Comparison of ENCODE assay signal across 17 cellular contexts in the genomic region with DNA sequence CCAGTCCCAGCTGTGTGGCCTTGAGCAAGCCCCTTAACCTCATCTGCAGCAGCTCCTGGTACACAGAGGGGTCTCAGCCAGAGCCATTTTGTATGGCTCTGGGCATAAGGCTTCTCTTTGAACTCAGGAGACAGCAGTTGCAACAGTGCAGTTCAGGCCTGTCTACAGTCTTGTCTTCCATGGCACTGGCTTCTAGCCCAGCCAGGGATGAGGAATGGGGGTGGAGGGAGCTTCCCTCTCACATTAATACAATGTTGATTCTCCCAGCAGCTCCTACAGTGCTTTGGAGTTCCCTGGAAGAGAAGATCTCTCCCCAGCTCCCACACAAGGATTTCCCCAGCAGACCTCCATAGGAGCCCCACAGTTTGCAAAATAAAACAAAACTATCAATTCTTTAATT.
DNase-seq lines count a peak whose midpoint lies in the region; ATAC-seq, FAIRE-seq and TF ChIP-seq lines count a peak whose summit lies in the region.
"Had no signal": no experiment of that assay in that cellular context is flagged by ENCODE, and none has a peak within 500 bp of the region (broad histone marks: within the 10 kb centered on the region; RNA-seq: fewer than 3 reads in every experiment).

No MANE protein-coding gene starts in this region.

- H3K79me2 ChIP-seq in KMS-11 (ENCODE audit: insufficient read depth, low read depth) (no peaks in the 10 kb centered on the region), H1 (ENCODE audit: control insufficient read depth in 1 of 2, insufficient read depth in 2 of 2, low read length in 2 of 2) (0 out of 4 replicates have a peak, but pooled peaks cover 0 to 4% of the 10 kb centered on the region in 2 experiments)

- no peak for TF ChIP-seq RAD21 in H1 (IDR thresholded peaks at IDR 0.05 in 1 of 2, conservative IDR thresholded peaks at IDR 0.05 in 1 of 2; ENCODE audit: low read depth in 2 of 2, low read length in 2 of 2)

- H3K18ac ChIP-seq in H1 (ENCODE audit: extremely low read depth, low read length) = peak overlapping the region; percentile 52; the same call in 1 of the 2 replicates

- H3K23ac ChIP-seq in H1 (ENCODE audit: insufficient read length) = no peak overlapping the region

- H3K56ac ChIP-seq in H1 (replicated peaks; ENCODE audit: insufficient read length, low read depth, low read length) = no peak overlapping the region

- H3K23me2 ChIP-seq in H1 (ENCODE audit: low read depth, low read length) = peaks cover 2% of the 10 kb centered on the region; the same call in 1 of the 2 replicates

- H3K27me3 ChIP-seq in KMS-11 (ENCODE audit: insufficient read depth, low read depth) (no peaks in the 10 kb centered on the region), H1 (replicated peaks in 1 of 4; ENCODE audit: control insufficient read depth in 3 of 4, extremely low read depth in 1 of 4, insufficient read depth in 3 of 4, low read length in 3 of 4) (no peaks in the 10 kb centered on the region), sigmoid colon (no peaks in the 10 kb centered on the region)

- no peak for FAIRE-seq in H1 (lab: Jason Lieb, UNC)
- FAIRE-seq: GM19239, H54 had no signal

- no peak overlapping the region for H3K14ac ChIP-seq in H1 (ENCODE audit: insufficient read length)

- TF ChIP-seq EP300 in H1 (IDR thresholded peaks at IDR 0.05; ENCODE audit: borderline replicate concordance in 1 of 2, low read depth in 2 of 2, low read length in 2 of 2) (no peak), sigmoid colon (IDR thresholded peaks at IDR 0.05) (no peak)

- ATAC-seq in HG03469 (IDR thresholded peaks at IDR 0.05; ENCODE audit: unreplicated experiment) (no peak), GM21390 (IDR thresholded peaks at IDR 0.05; ENCODE audit: unreplicated experiment) (no peak)

- no peak overlapping the region for H2BK5ac ChIP-seq in H1 (ENCODE audit: low read depth, low read length)

- no peak overlapping the region for H4K5ac ChIP-seq in H1 (ENCODE audit: insufficient read length, low read depth, low read length)

- no peak overlapping the region for H2BK15ac ChIP-seq in H1 (ENCODE audit: low read length)

- peaks cover 0 to 4% of the 10 kb centered on the region in 2 experiments; a peak in 1 of 4 replicates for H3K9me3 ChIP-seq in H1 (ENCODE audit: insufficient read depth in 2 of 2, low read depth in 1 of 2, low read length in 1 of 2)
- H3K9me3 ChIP-seq in sigmoid colon = no peaks in the 10 kb centered on the region
- H3K9me3 ChIP-seq: Caco-2 had no signal

- CTCF ChIA-PET in H1 (lab: Charles Lee; ENCODE audit: partially characterized antibody) = interaction anchor here (0.8 to 4.8 kb wide), 29 partner anchors 9 to 269 kb away, joined by 3 to 31 read pairs (median 4); no protein-coding TSS in a partner anchor

- H2BK20ac ChIP-seq in H1 (ENCODE audit: low read length) = no peak overlapping the region

- H4K91ac ChIP-seq in H1 (replicated peaks; ENCODE audit: insufficient read length, low read length) = no peak overlapping the region

- peak overlapping the region; percentile 66 for H2AFZ ChIP-seq in KMS-11 (ENCODE audit: low read depth)
- H2AFZ ChIP-seq in H1 (ENCODE audit: low read length) = no peak overlapping the region

- no peak overlapping the region for H2AK5ac ChIP-seq in H1 (ENCODE audit: low read depth, low read length)

- H3K9ac ChIP-seq in KMS-11 (peak overlapping the region; percentile 39; the same call in 1 of the 2 replicates), H1 (replicated peaks in 1 of 4; ENCODE audit: extremely low read depth in 1 of 4, low read depth in 3 of 4, low read length in 3 of 4) (no peak overlapping the region)

- no peak for TF ChIP-seq POLR2A in H1 (IDR thresholded peaks at IDR 0.05; ENCODE audit: control extremely low read depth in 1 of 2, low read depth in 2 of 2, low read length in 2 of 2)
- TF ChIP-seq POLR2A in sigmoid colon (IDR thresholded peaks at IDR 0.05) = no peak

- no peak overlapping the region for H4K8ac ChIP-seq in H1 (ENCODE audit: extremely low read depth, insufficient read depth, low read length)

- H2BK12ac ChIP-seq in H1 (ENCODE audit: low read depth, low read length) = no peak overlapping the region

- H3K79me1 ChIP-seq in H1 (ENCODE audit: low read depth, low read length) = no peaks in the 10 kb centered on the region; the same call in 1 of the 2 replicates

- no peak overlapping the region for H3K4ac ChIP-seq in H1 (replicated peaks; ENCODE audit: insufficient read length, low read depth, low read length)

- H3K27ac ChIP-seq in KMS-11 (peak overlapping the region; percentile 70), H1 (ENCODE audit: low read depth, low read length) (no peak overlapping the region), sigmoid colon (peak overlapping the region in 1 of 4 donors; percentile 27)

- H2BK120ac ChIP-seq in H1 (replicated peaks; ENCODE audit: low read depth, low read length) = no peak overlapping the region

- intact Hi-C loops in sigmoid colon (cut with DNase I) = no loop called here

- DNase-seq in NCI-H2029 (lab: John Stamatoyannopoulos, UW) (peak; percentile 4), NCI-H2029 treated with DMSO at 0.1 percent for 48 hours (lab: John Stamatoyannopoulos, UW) (no peak), H1 (ENCODE audit: low read depth in 1 of 2, low spot score in 2 of 2) (no peak), sigmoid colon (peak; percentile 66)
- DNase-seq in stimulated activated CD4-positive, alpha-beta T cell treated with anti-CD3 and anti-CD28 coated beads, Interleukin-1b, Interleukin-23, amount 100 ng/mL, for 48 hours = no peak
- DNase-seq: 8988T; CD4-positive, alpha-beta T cell; GDM1; KG1; NCI-H1930; NCI-H510A treated with DMSO at 0.1 percent for 48 hours had no signal

- H3K4me2 ChIP-seq in KMS-11 (peak overlapping the region; percentile 63; the same call in 1 of the 2 replicates), H1 (ENCODE audit: insufficient read depth in 1 of 2, low read depth in 2 of 2, low read length in 2 of 2) (no peak overlapping the region)

- H3K4me1 ChIP-seq in KMS-11 (ENCODE audit: low read depth, poor library complexity, severe bottlenecking) = peaks cover 28% of the 10 kb centered on the region
- peaks cover 1 to 16% (median 7%) of the 10 kb centered on the region in 4 experiments; a peak in 5 of 7 replicates for H3K4me1 ChIP-seq in H1 (replicated peaks in 1 of 4; ENCODE audit: control insufficient read depth in 3 of 4, insufficient read depth in 4 of 4, low read length in 3 of 4)
- H3K4me1 ChIP-seq in sigmoid colon = peaks cover 0 to 37% (median 13%) of the 10 kb centered on the region in 4 donors

- H3K4me3 ChIP-seq in KMS-11 (IDR thresholded peaks at IDR 0.05; ENCODE audit: insufficient read depth, low read depth, low read length) (no peak overlapping the region), H1 (ENCODE audit: extremely low read depth in 1 of 4, insufficient read depth in 2 of 4, low read depth in 3 of 4, low read length in 4 of 4) (no peak overlapping the region), sigmoid colon (no peak overlapping the region)

- H3K36me3 ChIP-seq in KMS-11 (ENCODE audit: insufficient read depth) = no peaks in the 10 kb centered on the region
- no peaks in the 10 kb centered on the region for H3K36me3 ChIP-seq in H1 (ENCODE audit: control insufficient read depth in 2 of 4, insufficient read depth in 4 of 4, low read length in 3 of 4)
- no peaks in the 10 kb centered on the region for H3K36me3 ChIP-seq in sigmoid colon

- H4K20me1 ChIP-seq in KMS-11 (ENCODE audit: insufficient read depth) (no peaks in the 10 kb centered on the region), H1 (replicated peaks in 1 of 2; ENCODE audit: control insufficient read depth in 1 of 2, insufficient read depth in 2 of 2, low read length in 2 of 2) (peaks cover 0 to 2% of the 10 kb centered on the region in 2 experiments)

- no peak for TF ChIP-seq CTCF in KMS-11 (conservative IDR thresholded peaks at IDR 0.05; ENCODE audit: low read depth, low read length)
- TF ChIP-seq CTCF in H1 (IDR thresholded peaks at IDR 0.05; ENCODE audit: control extremely low read depth in 1 of 3, insufficient read depth in 1 of 3, low read depth in 1 of 3, low read length in 3 of 3) = no peak
- TF ChIP-seq CTCF in sigmoid colon (IDR thresholded peaks at IDR 0.05) = no peak

- POLR2A ChIA-PET in H1 (lab: Charles Lee; ENCODE audit: partially characterized antibody) = no interaction called here

TF ChIP-seq in H1, 55 proteins besides CTCF, POLR2A, EP300 and RAD21:
- TF ChIP-seq CREB1 (IDR thresholded peaks at IDR 0.05) (no peak), YY1 (IDR thresholded peaks at IDR 0.05; ENCODE audit: low read depth, low read length) (no peak), SP2 (IDR thresholded peaks at IDR 0.05; ENCODE audit: low read length) (no peak), SRF (IDR thresholded peaks at IDR 0.05; ENCODE audit: low read depth, low read length) (no peak), NANOG (IDR thresholded peaks at IDR 0.05; ENCODE audit: insufficient read depth, low read depth, low read length, poor library complexity, severe bottlenecking) (no peak)

Comparison
In these comparisons a context has a peak if more than half of its experiments do, and no peak if none do; other contexts are left out.
1. DNase-seq: peak in NCI-H2029 (single experiment) and sigmoid colon (single experiment); none in NCI-H2029 treated with DMSO at 0.1 percent for 48 hours (single experiment), H1 (0 of 2) and stimulated activated CD4-positive, alpha-beta T cell treated with anti-CD3 and anti-CD28 coated beads, Interleukin-1b, Interleukin-23, amount 100 ng/mL, for 48 hours (single experiment).